ENCODE assay signal across 8 cellular contexts in genomic region chr16:19210175-19210924, GRCh38. TPM values are rescaled to one million over a fixed set of nuclear protein-coding genes. Genes with fewer than 3 reads are reported as not detected.
DNase-seq lines count a peak whose midpoint lies in the region; ATAC-seq and TF ChIP-seq lines count a peak whose summit lies in the region.

No MANE protein-coding gene starts in this region.

- no peak for TF ChIP-seq CTCF in right atrium auricular region (IDR thresholded peaks at IDR 0.05)

- H3K4me3 ChIP-seq in right atrium auricular region, result no peak overlapping the region

- no peaks in the 10 kb centered on the region for H3K4me1 ChIP-seq in right atrium auricular region

- H3K9me3 ChIP-seq in right atrium auricular region, result no peaks in the 10 kb centered on the region

- ATAC-seq in GM18520 (IDR thresholded peaks at IDR 0.05; ENCODE audit: unreplicated experiment), result peak; percentile 82
- ATAC-seq in HG02623 (IDR thresholded peaks at IDR 0.05; ENCODE audit: unreplicated experiment), result peak; percentile 60

- H3K27ac ChIP-seq in right atrium auricular region, result no peak overlapping the region

- no peaks in the 10 kb centered on the region for H3K27me3 ChIP-seq in right atrium auricular region

- no peaks in the 10 kb centered on the region for H3K36me3 ChIP-seq in right atrium auricular region

- DNase-seq in NCI-H146 treated with DMSO at 0.1 percent for 48 hours (lab: John Stamatoyannopoulos, UW; ENCODE audit: unreplicated experiment) (peak; percentile 58), medulla oblongata (ENCODE audit: extremely low spot score) (peak; percentile 38), right atrium auricular region (ENCODE audit: low spot score) (no peak), NCI-H524 (lab: John Stamatoyannopoulos, UW) (no peak), activated gamma-delta T cell (lab: John Stamatoyannopoulos, UW) (no peak)
- DNase-seq in stimulated activated CD4-positive, alpha-beta T cell treated with anti-CD3 and anti-CD28 coated beads, Interleukin-4, amount 100 ng/mL, for 24 hours, result no peak

RNA-seq across cellular contexts. Expression of gene SYT17, which starts 42.3 kb away (rescaled TPM):
- total RNA-seq in right atrium auricular region, result 1 to 10 TPM in 1 of 2 donors, under 1 TPM in 1; 0.22 to 1.8 TPM

Comparison
In these comparisons a context has a peak if more than half of its experiments do, and no peak if none do; other contexts are left out.
1. DNase-seq: peak in NCI-H146 treated with DMSO at 0.1 percent for 48 hours (single experiment) and medulla oblongata (single experiment); none in right atrium auricular region (single experiment), NCI-H524 (0 of 2), activated gamma-delta T cell (single experiment) and stimulated activated CD4-positive, alpha-beta T cell treated with anti-CD3 and anti-CD28 coated beads, Interleukin-4, amount 100 ng/mL, for 24 hours (single experiment).